Comparison of ENCODE assay signal across 19 cellular contexts in genomic region chr7:56175086-56175760, GRCh38. TPM values are rescaled to one million over a fixed set of nuclear protein-coding genes. Genes with fewer than 3 reads are reported as not detected.
DNase-seq lines count a peak whose midpoint lies in the region; ATAC-seq and TF ChIP-seq lines count a peak whose summit lies in the region.
"Had no signal": no experiment of that assay in that cellular context is flagged by ENCODE, and none has a peak within 500 bp of the region (broad histone marks: within the 10 kb centered on the region; RNA-seq: fewer than 3 reads in every experiment).

No MANE protein-coding gene starts in this region.

- 3 to 8% (median 4%) methylated on average over 39 to 62 of the region's 62 CpGs for WGBS in heart left ventricle, 4 donors
- WGBS in trophoblast cell (ENCODE audit: extremely low coverage, insufficient coverage, insufficient read length) = no CpG with 5 or more reads among the region's 62 CpGs
- 7% methylated on average over 62 of the region's 62 CpGs for WGBS in urinary bladder

- no peak overlapping the region for H3K18ac ChIP-seq in trophoblast cell (ENCODE audit: low read length)

- H2BK12ac ChIP-seq in trophoblast cell (ENCODE audit: low read length) = no peak overlapping the region

- H2BK5ac ChIP-seq in trophoblast cell (ENCODE audit: low read depth, low read length, poor library complexity) = no peak overlapping the region

- no peak overlapping the region for H3K4me2 ChIP-seq in trophoblast cell (ENCODE audit: low read length)
- H3K4me2 ChIP-seq: KMS-11 had no signal

- H4K8ac ChIP-seq in trophoblast cell (ENCODE audit: low read depth, low read length) = no peak overlapping the region

- no peak for TF ChIP-seq CTCF in heart left ventricle (IDR thresholded peaks at IDR 0.05)

- no peak overlapping the region for H3K14ac ChIP-seq in trophoblast cell (ENCODE audit: low read length)

- no peak overlapping the region for H2AK5ac ChIP-seq in trophoblast cell (ENCODE audit: low read length)

- ATAC-seq in heart left ventricle (peak in 3 of 4 donors; percentile 26 to 66 (median 38)), GM21360 (IDR thresholded peaks at IDR 0.05; ENCODE audit: unreplicated experiment) (no peak), GM21529 (IDR thresholded peaks at IDR 0.05; ENCODE audit: unreplicated experiment) (no peak)
- ATAC-seq: activated CD8-positive, alpha-beta T cell treated with anti-CD3 and anti-CD28 coated beads for 36 hours; HCT116 had no signal

- no peak for TF ChIP-seq POLR2A in heart left ventricle (IDR thresholded peaks at IDR 0.05)

- H3K4me1 ChIP-seq in heart left ventricle = peaks cover 0 to 17% (median 0%) of the 10 kb centered on the region in 12 donors
- no peaks in the 10 kb centered on the region for H3K4me1 ChIP-seq in trophoblast cell (ENCODE audit: control insufficient read depth in 1 of 2, insufficient read depth in 2 of 2, low read length in 2 of 2)
- peaks cover 1% of the 10 kb centered on the region for H3K4me1 ChIP-seq in urinary bladder (ENCODE audit: insufficient read depth)

- peak; percentile 5 for DNase-seq in NCI-H82 (lab: John Stamatoyannopoulos, UW)
- no peak for DNase-seq in NCI-H82 treated with DMSO at 0.1 percent for 48 hours (lab: John Stamatoyannopoulos, UW; ENCODE audit: unreplicated experiment)
- peak; percentile 27 to 72 (median 43) for DNase-seq in heart left ventricle
- peak; percentile 34 to 67 for DNase-seq in trophoblast cell
- DNase-seq in superior temporal gyrus (ENCODE audit: extremely low spot score) = no peak
- DNase-seq: activated CD8-positive, alpha-beta T cell treated with anti-CD3 and anti-CD28 coated beads for 36 hours; activated naive CD4-positive, alpha-beta T cell; islet precursor cell; NCI-H2081; OCI-M1; stimulated activated CD4-positive, alpha-beta T cell treated with anti-CD3 and anti-CD28 coated beads, Interleukin-4, amount 100 ng/mL, for 1 hour; T-helper 9 cell had no signal

- no peak overlapping the region for H3K9ac ChIP-seq in trophoblast cell (ENCODE audit: low read length)
- H3K9ac ChIP-seq: KMS-11 had no signal

- intact Hi-C loops in heart left ventricle (cut with DNase I) = no loop called here

- H3K27ac ChIP-seq in heart left ventricle = no peak overlapping the region
- no peak overlapping the region for H3K27ac ChIP-seq in trophoblast cell (ENCODE audit: low read depth, low read length)
- no peak overlapping the region for H3K27ac ChIP-seq in urinary bladder (ENCODE audit: low read depth)
- H3K27ac ChIP-seq: KMS-11 had no signal

- H2BK120ac ChIP-seq in trophoblast cell (ENCODE audit: insufficient read depth, low read length, poor library complexity) = no peak overlapping the region

- H3K4me3 ChIP-seq in heart left ventricle (peak overlapping the region; percentile 12 to 61 (median 47)), trophoblast cell (ENCODE audit: low read depth, low read length) (no peak overlapping the region), urinary bladder (ENCODE audit: low read depth, low read length) (peak overlapping the region; percentile 63)

- no peak overlapping the region for H4K12ac ChIP-seq in trophoblast cell (ENCODE audit: low read depth, low read length)

- H2AFZ ChIP-seq in trophoblast cell (ENCODE audit: insufficient read depth, low read length, poor library complexity) = no peak overlapping the region

- H4K91ac ChIP-seq in trophoblast cell (ENCODE audit: low read depth, low read length) = no peak overlapping the region

- H3K79me1 ChIP-seq in trophoblast cell (ENCODE audit: low read length) = no peaks in the 10 kb centered on the region

- no peaks in the 10 kb centered on the region for H3K36me3 ChIP-seq in heart left ventricle
- no peaks in the 10 kb centered on the region for H3K36me3 ChIP-seq in trophoblast cell (ENCODE audit: control insufficient read depth in 1 of 2, insufficient read depth in 2 of 2, low read length in 2 of 2)
- H3K36me3 ChIP-seq in urinary bladder (ENCODE audit: insufficient read depth) = no peaks in the 10 kb centered on the region

- H3K27me3 ChIP-seq in heart left ventricle = peaks cover 0 to 41% (median 19%) of the 10 kb centered on the region in 9 donors
- H3K27me3 ChIP-seq in trophoblast cell (ENCODE audit: insufficient read depth, low read length) = no peaks in the 10 kb centered on the region

- H3K9me3 ChIP-seq in heart left ventricle (no peaks in the 10 kb centered on the region), trophoblast cell (ENCODE audit: insufficient read depth, low read depth, low read length) (peaks cover 35% of the 10 kb centered on the region)

- H3K4ac ChIP-seq in trophoblast cell (ENCODE audit: low read depth, low read length) = no peak overlapping the region

- no peaks in the 10 kb centered on the region for H3K79me2 ChIP-seq in trophoblast cell (ENCODE audit: control insufficient read depth, insufficient read depth, low read length, poor library complexity)

- no peak overlapping the region for H3K23ac ChIP-seq in trophoblast cell (ENCODE audit: low read length)

RNA-seq across cellular contexts. Expression of gene NUPR2, which starts 59.0 kb away (rescaled TPM):
- total RNA-seq in heart left ventricle = not detected
- not detected for polyA plus RNA-seq in heart left ventricle
- polyA plus RNA-seq in trophoblast cell (2013) = not detected in 2 replicates
- total RNA-seq in urinary bladder = 0.79 TPM
- polyA plus RNA-seq in urinary bladder = not detected
- total RNA-seq: A172; activated CD8-positive, alpha-beta T cell treated with anti-CD3 and anti-CD28 coated beads for 36 hours; chondrocyte had no signal

Comparison
In these comparisons a context has a peak if more than half of its experiments do, and no peak if none do; other contexts are left out.
1. DNase-seq: peak in NCI-H82 (single experiment), heart left ventricle (5 of 5) and trophoblast cell (2 of 2); none in NCI-H82 treated with DMSO at 0.1 percent for 48 hours (single experiment) and superior temporal gyrus (single experiment).
2. ATAC-seq: peak in heart left ventricle (3 of 4); none in GM21360 (single experiment) and GM21529 (single experiment).